26 cellular contexts compared by ENCODE assay signal in genomic region chr5:178430187-178431062, GRCh38.
DNase-seq lines count a peak whose midpoint lies in the region; ATAC-seq and TF ChIP-seq lines count a peak whose summit lies in the region.
"Had no signal": no experiment of that assay in that cellular context is flagged by ENCODE, and none has a peak within 500 bp of the region (broad histone marks: within the 10 kb centered on the region; RNA-seq: fewer than 3 reads in every experiment).

No MANE protein-coding gene starts in this region.

- no peak overlapping the region for H3K4me2 ChIP-seq in mesendoderm (ENCODE audit: low read length)

- DNase-seq in H7 (peak; percentile 23), cerebellar cortex (ENCODE audit: low spot score) (peak; percentile 32), mesendoderm (no peak), progenitor cell of endocrine pancreas (ENCODE audit: low spot score, unreplicated experiment) (no peak), NOMO-1 treated with dmso at 0.1 percent for 144 hours (lab: John Stamatoyannopoulos, UW; ENCODE audit: unreplicated experiment) (no peak), psoas muscle (no peak)
- no peak for DNase-seq in activated CD4-positive, alpha-beta T cell treated with anti-CD3 and anti-CD28 coated beads for 4 hours
- DNase-seq in activated T-helper 1 cell treated with anti-CD3 and anti-CD28 coated beads, Interleukin-12 subunit alpha, Interleukin-12 subunit beta, Interleukin-2, Interleukin-4 antibody, amounts not matched to agents 30 ng/mL and 10 ng/mL and 1 ng/mL, durations not matched to agents 14 hours and 24 hours and 36 hours (ENCODE audit: low spot score): no peak
- DNase-seq: activated CD4-positive, alpha-beta T cell treated with anti-CD3 and anti-CD28 coated beads, Interleukin-2, amount 10 ng/mL, durations not matched to agents 7 days and 5 days; activated naive CD4-positive, alpha-beta T cell treated with anti-CD3 and anti-CD28 coated beads for 36 hours; BE2C; brain microvascular endothelial cell; CD8-positive, alpha-beta memory T cell; DMS 273 treated with DMSO at 0.1 percent for 48 hours; hypothalamus; Karpas-422; NCI-H1417; NCI-H2081 treated with DMSO at 0.1 percent for 48 hours; NCI-H226; RPMI8226; SJCRH30; stimulated activated CD4-positive, alpha-beta T cell treated with anti-CD3 and anti-CD28 coated beads, Interleukin-4, amount 100 ng/mL, for 4 hours; trophoblast cell had no signal

- H3K27me3 Mint-ChIP-seq in progenitor cell of endocrine pancreas: peaks cover 39% of the 10 kb centered on the region
- no peaks in the 10 kb centered on the region for H3K27me3 Mint-ChIP-seq in activated T-helper 1 cell treated with anti-CD3 and anti-CD28 coated beads, Interleukin-12 subunit alpha, Interleukin-12 subunit beta, Interleukin-2, Interleukin-4 antibody, amounts not matched to agents 30 ng/mL and 10 ng/mL and 1 ng/mL, durations not matched to agents 14 hours and 24 hours and 36 hours (ENCODE audit: insufficient read depth)
- H3K27me3 Mint-ChIP-seq: activated CD4-positive, alpha-beta T cell treated with anti-CD3 and anti-CD28 coated beads, Interleukin-2, amount 10 ng/mL, durations not matched to agents 7 days and 5 days had no signal

- H4K8ac ChIP-seq in mesendoderm (ENCODE audit: low read depth, low read length): no peak overlapping the region

- H3K36me3 ChIP-seq in H7 (replicated peaks; ENCODE audit: control insufficient read depth, insufficient read depth, low read length): no peaks in the 10 kb centered on the region
- H3K36me3 ChIP-seq in mesendoderm (ENCODE audit: control insufficient read depth, insufficient read depth, low read length): no peaks in the 10 kb centered on the region
- H3K36me3 ChIP-seq in psoas muscle (ENCODE audit: insufficient read depth in 1 of 2, low read depth in 1 of 2): no peaks in the 10 kb centered on the region
- H3K36me3 ChIP-seq: adrenal gland, BE2C, brain microvascular endothelial cell, neutrophil, SJCRH30 had no signal

- H3K36me3 Mint-ChIP-seq in progenitor cell of endocrine pancreas (ENCODE audit: insufficient read depth): no peaks in the 10 kb centered on the region
- no peaks in the 10 kb centered on the region for H3K36me3 Mint-ChIP-seq in activated T-helper 1 cell treated with anti-CD3 and anti-CD28 coated beads, Interleukin-12 subunit alpha, Interleukin-12 subunit beta, Interleukin-2, Interleukin-4 antibody, amounts not matched to agents 30 ng/mL and 10 ng/mL and 1 ng/mL, durations not matched to agents 14 hours and 24 hours and 36 hours (ENCODE audit: low read depth)
- H3K36me3 Mint-ChIP-seq: stimulated activated effector memory CD8-positive, alpha-beta T cell treated with anti-CD3 and anti-CD28 coated beads, Interleukin-12 subunit alpha, Interleukin-12 subunit beta, amount 100 ng/mL, for 72 hours had no signal

- no peak overlapping the region for H3K18ac ChIP-seq in mesendoderm (ENCODE audit: low read length)

- H3K4me1 ChIP-seq in mesendoderm (ENCODE audit: control insufficient read depth, low read depth, low read length) (peaks cover 3% of the 10 kb centered on the region), psoas muscle (peaks cover 14% of the 10 kb centered on the region)
- H3K4me1 ChIP-seq: adrenal gland, SJCRH30 had no signal

- peak overlapping the region; percentile 67 for H3K27ac Mint-ChIP-seq in progenitor cell of endocrine pancreas
- no peak overlapping the region for H3K27ac Mint-ChIP-seq in activated T-helper 1 cell treated with anti-CD3 and anti-CD28 coated beads, Interleukin-12 subunit alpha, Interleukin-12 subunit beta, Interleukin-2, Interleukin-4 antibody, amounts not matched to agents 30 ng/mL and 10 ng/mL and 1 ng/mL, durations not matched to agents 14 hours and 24 hours and 36 hours
- H3K27ac Mint-ChIP-seq: activated CD4-positive, alpha-beta T cell treated with anti-CD3 and anti-CD28 coated beads, Interleukin-2, amount 10 ng/mL, durations not matched to agents 7 days and 5 days; activated naive CD4-positive, alpha-beta T cell treated with anti-CD3 and anti-CD28 coated beads for 36 hours; stimulated activated effector memory CD8-positive, alpha-beta T cell treated with anti-CD3 and anti-CD28 coated beads, Interleukin-12 subunit alpha, Interleukin-12 subunit beta, amount 100 ng/mL, for 72 hours had no signal

- no peak overlapping the region for H2AK5ac ChIP-seq in mesendoderm (ENCODE audit: low read length)

- WGBS in mesendoderm (ENCODE audit: extremely low coverage, insufficient coverage, low lambda C conversion rate): no CpG with 5 or more reads among the region's 16 CpGs
- WGBS in psoas muscle, 3 donors: 79 to 84% (median 80%) methylated on average over 16 of the region's 16 CpGs

- H3K23ac ChIP-seq in mesendoderm (ENCODE audit: low read length): no peak overlapping the region

- H3K79me2 ChIP-seq in mesendoderm (ENCODE audit: control insufficient read depth, insufficient read depth, low read length): no peaks in the 10 kb centered on the region

- H3K56ac ChIP-seq in mesendoderm (ENCODE audit: low read length): peak overlapping the region; percentile 2

- H3K9me3 ChIP-seq in psoas muscle: no peaks in the 10 kb centered on the region
- H3K9me3 ChIP-seq: adrenal gland, BE2C, neutrophil, SJCRH30 had no signal

- no peak overlapping the region for H3K27ac ChIP-seq in mesendoderm (ENCODE audit: low read depth, low read length)
- no peak overlapping the region for H3K27ac ChIP-seq in psoas muscle
- H3K27ac ChIP-seq: brain microvascular endothelial cell, neutrophil, SJCRH30 had no signal

- no peak for ATAC-seq in psoas muscle

- no peak overlapping the region for H2BK5ac ChIP-seq in mesendoderm (ENCODE audit: low read length)

- H3K9ac ChIP-seq in mesendoderm (ENCODE audit: low read length): no peak overlapping the region

- H2BK15ac ChIP-seq in mesendoderm (replicated peaks; ENCODE audit: low read depth): no peak overlapping the region

- no peak overlapping the region for H4K5ac ChIP-seq in mesendoderm (ENCODE audit: low read length)

- no peak overlapping the region for H3K4ac ChIP-seq in mesendoderm (ENCODE audit: low read depth, low read length)

- H3K9me3 Mint-ChIP-seq in progenitor cell of endocrine pancreas (ENCODE audit: low read depth): peaks cover 5% of the 10 kb centered on the region
- no peaks in the 10 kb centered on the region for H3K9me3 Mint-ChIP-seq in activated T-helper 1 cell treated with anti-CD3 and anti-CD28 coated beads, Interleukin-12 subunit alpha, Interleukin-12 subunit beta, Interleukin-2, Interleukin-4 antibody, amounts not matched to agents 30 ng/mL and 10 ng/mL and 1 ng/mL, durations not matched to agents 14 hours and 24 hours and 36 hours
- H3K9me3 Mint-ChIP-seq: activated CD4-positive, alpha-beta T cell treated with anti-CD3 and anti-CD28 coated beads, Interleukin-2, amount 10 ng/mL, durations not matched to agents 7 days and 5 days; activated naive CD4-positive, alpha-beta T cell treated with anti-CD3 and anti-CD28 coated beads for 36 hours; CD8-positive, alpha-beta memory T cell; stimulated activated effector memory CD8-positive, alpha-beta T cell treated with anti-CD3 and anti-CD28 coated beads, Interleukin-12 subunit alpha, Interleukin-12 subunit beta, amount 100 ng/mL, for 72 hours had no signal

- H3K4me3 Mint-ChIP-seq in progenitor cell of endocrine pancreas (ENCODE audit: low read depth): no peak overlapping the region
- H3K4me3 Mint-ChIP-seq in activated T-helper 1 cell treated with anti-CD3 and anti-CD28 coated beads, Interleukin-12 subunit alpha, Interleukin-12 subunit beta, Interleukin-2, Interleukin-4 antibody, amounts not matched to agents 30 ng/mL and 10 ng/mL and 1 ng/mL, durations not matched to agents 14 hours and 24 hours and 36 hours: no peak overlapping the region
- H3K4me3 Mint-ChIP-seq: activated CD4-positive, alpha-beta T cell treated with anti-CD3 and anti-CD28 coated beads, Interleukin-2, amount 10 ng/mL, durations not matched to agents 7 days and 5 days; activated naive CD4-positive, alpha-beta T cell treated with anti-CD3 and anti-CD28 coated beads for 36 hours; CD8-positive, alpha-beta memory T cell; stimulated activated effector memory CD8-positive, alpha-beta T cell treated with anti-CD3 and anti-CD28 coated beads, Interleukin-12 subunit alpha, Interleukin-12 subunit beta, amount 100 ng/mL, for 72 hours had no signal

- no peaks in the 10 kb centered on the region for H3K27me3 ChIP-seq in H7 (ENCODE audit: control insufficient read depth, insufficient read depth, low read length)
- H3K27me3 ChIP-seq in mesendoderm (ENCODE audit: insufficient read depth, low read length, poor library complexity): no peaks in the 10 kb centered on the region
- H3K27me3 ChIP-seq in psoas muscle (ENCODE audit: insufficient read depth in 3 of 3, low read length in 2 of 3): no peaks in the 10 kb centered on the region
- H3K27me3 ChIP-seq: adrenal gland, BE2C, brain microvascular endothelial cell, neutrophil, SJCRH30 had no signal

- H2BK120ac ChIP-seq in mesendoderm (ENCODE audit: low read depth, low read length): no peak overlapping the region

- peaks cover 4% of the 10 kb centered on the region for H3K4me1 Mint-ChIP-seq in progenitor cell of endocrine pancreas (ENCODE audit: low read depth)
- H3K4me1 Mint-ChIP-seq in activated T-helper 1 cell treated with anti-CD3 and anti-CD28 coated beads, Interleukin-12 subunit alpha, Interleukin-12 subunit beta, Interleukin-2, Interleukin-4 antibody, amounts not matched to agents 30 ng/mL and 10 ng/mL and 1 ng/mL, durations not matched to agents 14 hours and 24 hours and 36 hours (ENCODE audit: low read depth): no peaks in the 10 kb centered on the region
- H3K4me1 Mint-ChIP-seq: activated CD4-positive, alpha-beta T cell treated with anti-CD3 and anti-CD28 coated beads, Interleukin-2, amount 10 ng/mL, durations not matched to agents 7 days and 5 days; CD8-positive, alpha-beta memory T cell; stimulated activated effector memory CD8-positive, alpha-beta T cell treated with anti-CD3 and anti-CD28 coated beads, Interleukin-12 subunit alpha, Interleukin-12 subunit beta, amount 100 ng/mL, for 72 hours had no signal

- H3K4me3 ChIP-seq in H7 (ENCODE audit: insufficient read depth, low read depth, low read length) (no peak overlapping the region), mesendoderm (ENCODE audit: low read length) (no peak overlapping the region), psoas muscle (no peak overlapping the region)
- H3K4me3 ChIP-seq: adrenal gland, SJCRH30 had no signal

- intact Hi-C loops in activated T-helper 1 cell treated with anti-CD3 and anti-CD28 coated beads, Interleukin-12 subunit alpha, Interleukin-12 subunit beta, Interleukin-2, Interleukin-4 antibody, amounts not matched to agents 30 ng/mL and 10 ng/mL and 1 ng/mL, durations not matched to agents 14 hours and 24 hours and 36 hours (cut with micrococcal nuclease): no loop called here
- intact Hi-C loops in psoas muscle (cut with DNase I): no loop called here

- no peak for TF ChIP-seq CTCF in progenitor cell of endocrine pancreas (IDR thresholded peaks at IDR 0.05; ENCODE audit: unreplicated experiment)
- no peak for TF ChIP-seq CTCF in psoas muscle (IDR thresholded peaks at IDR 0.05)

- peaks cover 2% of the 10 kb centered on the region for H3K79me1 ChIP-seq in mesendoderm (ENCODE audit: low read length)

Comparison
In these comparisons a context has a peak if more than half of its experiments do, and no peak if none do; other contexts are left out.
1. DNase-seq: peak in H7 (single experiment) and cerebellar cortex (single experiment); none in mesendoderm (single experiment), progenitor cell of endocrine pancreas (single experiment), activated CD4-positive, alpha-beta T cell treated with anti-CD3 and anti-CD28 coated beads for 4 hours (0 of 2), NOMO-1 treated with dmso at 0.1 percent for 144 hours (single experiment), activated T-helper 1 cell treated with anti-CD3 and anti-CD28 coated beads, Interleukin-12 subunit alpha, Interleukin-12 subunit beta, Interleukin-2, Interleukin-4 antibody, amounts not matched to agents 30 ng/mL and 10 ng/mL and 1 ng/mL, durations not matched to agents 14 hours and 24 hours and 36 hours (single experiment) and psoas muscle (0 of 2).